Comparison of ENCODE assay signal across 20 cellular contexts in the genomic region with DNA sequence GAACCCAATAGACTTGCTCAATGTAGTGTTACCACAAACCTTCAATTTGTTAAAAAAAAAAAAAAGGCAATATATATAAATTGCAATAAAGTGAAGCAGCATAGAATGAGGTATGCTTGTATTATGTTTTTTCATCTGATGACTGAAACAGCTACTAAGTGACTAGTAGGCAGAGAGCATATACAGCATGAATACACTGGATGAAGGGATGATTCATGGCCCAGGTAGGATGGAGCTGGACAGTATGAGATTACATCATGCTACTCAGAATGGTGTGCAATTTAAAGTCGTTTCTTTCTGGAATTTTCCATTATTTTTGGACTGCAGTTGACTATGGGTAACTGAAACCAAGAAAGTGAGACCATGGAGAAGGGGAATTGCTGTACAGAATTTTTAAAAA.
A peak's percentile ranks its signal among the peaks of the same experiment; 100 is the strongest.
DNase-seq lines count a peak whose midpoint lies in the region; ATAC-seq and TF ChIP-seq lines count a peak whose summit lies in the region.
"Had no signal": no experiment of that assay in that cellular context is flagged by ENCODE, and none has a peak within 500 bp of the region (broad histone marks: within the 10 kb centered on the region; RNA-seq: fewer than 3 reads in every experiment).

No MANE protein-coding gene starts in this region.

- no peaks in the 10 kb centered on the region for H3F3A ChIP-seq in GM23248 (ENCODE audit: insufficient read depth)

- no peak for TF ChIP-seq CTCF in foreskin keratinocyte (conservative IDR thresholded peaks at IDR 0.05)

- CTCF ChIA-PET in CD8-positive, alpha-beta memory T cell (lab: Charles Lee): interaction anchor here (1.0 kb wide), 1 partner anchor 30 kb away, joined by 3 read pairs; no protein-coding TSS in a partner anchor

- H3K27me3 Mint-ChIP-seq in CD8-positive, alpha-beta memory T cell: peaks cover 20 to 34% of the 10 kb centered on the region in 2 donors

- H4K20me1 ChIP-seq in GM23248 (ENCODE audit: insufficient read depth): no peaks in the 10 kb centered on the region

- peaks cover 0 to 9% (median 0%) of the 10 kb centered on the region in 3 donors for H3K36me3 Mint-ChIP-seq in CD8-positive, alpha-beta memory T cell
- H3K36me3 Mint-ChIP-seq: IgD-negative memory B cell had no signal

- H3K27me3 ChIP-seq in GM23248 (replicated peaks; ENCODE audit: insufficient read depth): no peaks in the 10 kb centered on the region
- peaks cover under 1% of the 10 kb centered on the region for H3K27me3 ChIP-seq in foreskin keratinocyte
- no peaks in the 10 kb centered on the region for H3K27me3 ChIP-seq in CD8-positive, alpha-beta memory T cell (ENCODE audit: insufficient read depth, low read length, poor library complexity, severe bottlenecking)
- H3K27me3 ChIP-seq: BE2C had no signal

- peaks cover 10 to 14% (median 11%) of the 10 kb centered on the region in 3 donors for H3K4me1 Mint-ChIP-seq in CD8-positive, alpha-beta memory T cell
- H3K4me1 Mint-ChIP-seq: IgD-negative memory B cell had no signal

- no peak overlapping the region for H3K27ac Mint-ChIP-seq in CD8-positive, alpha-beta memory T cell
- H3K27ac Mint-ChIP-seq: CD4-positive, alpha-beta T cell; IgD-negative memory B cell had no signal

- H3K27ac ChIP-seq in GM23248: no peak overlapping the region
- no peak overlapping the region for H3K27ac ChIP-seq in foreskin keratinocyte
- H3K27ac ChIP-seq in CD8-positive, alpha-beta memory T cell (ENCODE audit: low read depth, low read length): no peak overlapping the region
- H3K27ac ChIP-seq: 22Rv1, HL-60 had no signal

- H3K9me2 ChIP-seq in GM23248 (ENCODE audit: insufficient read depth): no peaks in the 10 kb centered on the region

- POLR2A ChIA-PET in CD8-positive, alpha-beta memory T cell (lab: Charles Lee): no interaction called here

- H2AFZ ChIP-seq in GM23248: 0 out of 2 replicates have a peak overlapping the region, but pooled peaks have one; percentile 12

- DNase-seq in activated CD4-positive, CD25-positive, alpha-beta regulatory T cell treated with anti-CD3 and anti-CD28 coated beads, Interleukin-2, amount 50 U/mL, for 72 hours: no peak
- peak; percentile 41 for DNase-seq in GM23248
- DNase-seq in foreskin keratinocyte: peak; percentile 39 to 72
- DNase-seq in CD8-positive, alpha-beta memory T cell: no peak
- DNase-seq in amygdala (lab: John Stamatoyannopoulos, UW): no peak
- DNase-seq: BE2C; Calu3; CD4-positive, alpha-beta T cell; DMS53; Kasumi-1; NCI-H1105 treated with DMSO at 0.1 percent for 48 hours; NCI-H1694 treated with DMSO at 0.1 percent for 48 hours; NCI-H69 had no signal

- ATAC-seq in activated CD4-positive, CD25-positive, alpha-beta regulatory T cell treated with anti-CD3 and anti-CD28 coated beads, Interleukin-2, amount 50 U/mL, for 24 hours: peak; percentile 58 to 67
- peak; percentile 56; the same call in 2 of the 3 replicates for ATAC-seq in SK-N-SH treated with all-trans-retinoic acid at 6 μM for 48 hours
- peak; percentile 94 for ATAC-seq in foreskin keratinocyte
- ATAC-seq in HG03442 (IDR thresholded peaks at IDR 0.05; ENCODE audit: unreplicated experiment): no peak
- ATAC-seq: HCT116 had no signal

- H3K36me3 ChIP-seq in GM23248 (ENCODE audit: low read depth): no peaks in the 10 kb centered on the region
- H3K36me3 ChIP-seq in CD8-positive, alpha-beta memory T cell (ENCODE audit: insufficient read depth, low read length): no peaks in the 10 kb centered on the region
- H3K36me3 ChIP-seq: BE2C had no signal

- H3K4me3 ChIP-seq in GM23248: no peak overlapping the region
- no peak overlapping the region for H3K4me3 ChIP-seq in CD8-positive, alpha-beta memory T cell (ENCODE audit: low read length)

- no peaks in the 10 kb centered on the region for H3K9me3 ChIP-seq in GM23248 (ENCODE audit: low read depth)
- no peaks in the 10 kb centered on the region for H3K9me3 ChIP-seq in CD8-positive, alpha-beta memory T cell (ENCODE audit: low read length)
- H3K9me3 ChIP-seq: BE2C had no signal

- peaks cover 10 to 16% (median 11%) of the 10 kb centered on the region in 5 donors for H3K9me3 Mint-ChIP-seq in CD8-positive, alpha-beta memory T cell

- whole genome bisulfite sequencing in GM23248 (ENCODE audit: low coverage in 1 of 2, low lambda C conversion rate in 2 of 2, missing lambda C conversion rate in 2 of 2), 2 experiments: 37 to 44% methylated on average over 1 of the region's 1 CpG

- H3K4me3 Mint-ChIP-seq in CD8-positive, alpha-beta memory T cell: no peak overlapping the region
- H3K4me3 Mint-ChIP-seq: CD4-positive, alpha-beta T cell; IgD-negative memory B cell had no signal

- in situ Hi-C loops in GM23248 (cut with MboI): no loop called here

- no peak overlapping the region for H3K9ac ChIP-seq in GM23248

- no peak overlapping the region for H3K4me2 ChIP-seq in GM23248 (ENCODE audit: unreplicated experiment)

- no peaks in the 10 kb centered on the region for H3K79me2 ChIP-seq in GM23248 (ENCODE audit: insufficient read depth)

- H3K4me1 ChIP-seq in GM23248 (ENCODE audit: insufficient read depth) (peaks cover 14% of the 10 kb centered on the region; the same call in 1 of the 2 replicates), foreskin keratinocyte (no peaks in the 10 kb centered on the region)
- peaks cover 4% of the 10 kb centered on the region for H3K4me1 ChIP-seq in CD8-positive, alpha-beta memory T cell (ENCODE audit: insufficient read depth, low read length)
- H3K4me1 ChIP-seq: BE2C had no signal

TF ChIP-seq in SK-N-SH treated with all-trans-retinoic acid at 6 μM for 48 hours, 23 proteins besides CTCF, POLR2A, EP300 and RAD21:
- 0 out of 2 replicates have a peak, but pooled peaks have one; percentile 11 for TF ChIP-seq ISL1 (CRISPR knock-in tag; IDR thresholded peaks at IDR 0.05)
- TF ChIP-seq, protein P1, sequence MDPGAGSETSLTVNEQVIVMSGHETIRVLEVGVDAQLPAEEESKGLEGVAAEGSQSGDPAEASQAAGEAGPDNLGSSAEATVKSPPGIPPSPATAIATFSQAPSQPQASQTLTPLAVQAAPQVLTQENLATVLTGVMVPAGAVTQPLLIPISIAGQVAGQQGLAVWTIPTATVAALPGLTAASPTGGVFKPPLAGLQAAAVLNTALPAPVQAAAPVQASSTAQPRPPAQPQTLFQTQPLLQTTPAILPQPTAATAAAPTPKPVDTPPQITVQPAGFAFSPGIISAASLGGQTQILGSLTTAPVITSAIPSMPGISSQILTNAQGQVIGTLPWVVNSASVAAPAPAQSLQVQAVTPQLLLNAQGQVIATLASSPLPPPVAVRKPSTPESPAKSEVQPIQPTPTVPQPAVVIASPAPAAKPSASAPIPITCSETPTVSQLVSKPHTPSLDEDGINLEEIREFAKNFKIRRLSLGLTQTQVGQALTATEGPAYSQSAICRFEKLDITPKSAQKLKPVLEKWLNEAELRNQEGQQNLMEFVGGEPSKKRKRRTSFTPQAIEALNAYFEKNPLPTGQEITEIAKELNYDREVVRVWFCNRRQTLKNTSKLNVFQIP (CRISPR knock-in tag; IDR thresholded peaks at IDR 0.05; ENCODE audit: borderline replicate concordance, low read depth): no peak

Comparison
In these comparisons a context has a peak if more than half of its experiments do, and no peak if none do; other contexts are left out.
1. DNase-seq: peak in GM23248 (single experiment) and foreskin keratinocyte (2 of 2); none in activated CD4-positive, CD25-positive, alpha-beta regulatory T cell treated with anti-CD3 and anti-CD28 coated beads, Interleukin-2, amount 50 U/mL, for 72 hours (single experiment), CD8-positive, alpha-beta memory T cell (0 of 5) and amygdala (0 of 56).